Comparison of ENCODE assay signal across 12 cellular contexts in the genomic region with DNA sequence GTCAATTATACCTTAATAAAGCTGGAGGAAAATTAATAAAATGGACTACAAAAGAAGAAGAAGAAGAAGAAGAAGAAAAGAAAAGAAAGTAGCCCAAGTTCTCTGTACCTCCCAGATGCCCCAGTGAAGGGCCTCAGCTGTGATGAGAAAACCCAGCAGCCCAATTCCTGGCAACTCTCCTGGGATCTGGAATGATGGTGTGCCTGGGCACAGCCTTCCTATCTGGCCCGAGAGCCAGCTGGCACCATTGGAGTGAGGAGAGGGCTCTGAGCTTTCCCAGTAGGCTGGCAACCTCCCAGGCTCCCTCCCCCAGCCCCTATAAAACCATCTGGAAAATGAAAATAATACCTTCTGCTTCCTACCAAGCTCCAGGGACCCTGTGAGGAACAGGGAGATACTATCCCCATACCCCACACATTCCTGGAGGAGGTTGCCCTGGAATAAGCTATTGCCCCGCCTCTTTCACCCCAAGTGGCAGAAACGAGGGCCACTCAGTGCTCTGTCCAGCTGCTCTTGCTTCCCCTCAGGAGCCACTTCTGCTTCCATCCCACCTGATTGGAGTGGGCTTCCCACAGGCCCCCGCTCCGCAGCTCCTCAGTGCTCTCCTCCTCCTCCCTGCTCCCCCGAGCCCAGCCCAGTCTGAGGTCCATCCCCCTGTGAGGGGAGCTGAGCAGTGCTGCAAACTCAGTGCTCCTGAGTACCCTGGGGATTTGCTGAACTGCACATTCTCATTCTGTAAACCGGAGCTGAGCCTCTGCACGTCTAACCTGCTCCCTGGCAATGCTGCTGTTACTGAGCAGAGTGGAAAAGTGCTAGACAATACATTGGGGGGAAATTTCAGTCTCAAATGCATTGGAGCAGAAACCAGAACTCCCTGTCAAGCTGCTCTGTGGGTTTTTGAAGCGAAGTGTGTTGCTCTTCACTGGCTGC.
DNase-seq lines count a peak whose midpoint lies in the region; ATAC-seq and TF ChIP-seq lines count a peak whose summit lies in the region.
"Had no signal": no experiment of that assay in that cellular context is flagged by ENCODE, and none has a peak within 500 bp of the region (broad histone marks: within the 10 kb centered on the region; RNA-seq: fewer than 3 reads in every experiment).

No MANE protein-coding gene starts in this region.

- H3K4me1 Mint-ChIP-seq in GM23338 = peaks cover 36% of the 10 kb centered on the region

- H3K9me3 ChIP-seq in BE2C (no peaks in the 10 kb centered on the region), OCI-LY1 (ENCODE audit: low read length) (peaks cover 5% of the 10 kb centered on the region; the same call in 1 of the 2 replicates)
- H3K9me3 ChIP-seq: right lobe of liver had no signal

- H3K4me3 ChIP-seq in BE2C (ENCODE audit: low read depth, low read length) (peak overlapping the region; percentile 26), GM23338 (no peak overlapping the region), OCI-LY1 (ENCODE audit: low read depth, low read length, poor library complexity, severe bottlenecking) (no peak overlapping the region)
- H3K4me3 ChIP-seq: right lobe of liver had no signal

- TF ChIP-seq CTCF in BE2C (IDR thresholded peaks at IDR 0.05; ENCODE audit: low read depth, low read length) = no peak
- TF ChIP-seq CTCF in GM23338 (conservative IDR thresholded peaks at IDR 0.05; ENCODE audit: low read depth in 2 of 2) = no peak
- TF ChIP-seq CTCF in OCI-LY1 (IDR thresholded peaks at IDR 0.05; ENCODE audit: low read length) = no peak

- no peaks in the 10 kb centered on the region for H3K27me3 ChIP-seq in BE2C
- H3K27me3 ChIP-seq in GM23338 (ENCODE audit: insufficient read depth) = no peaks in the 10 kb centered on the region
- H3K27me3 ChIP-seq in OCI-LY1 (ENCODE audit: insufficient read depth, low read length) = no peaks in the 10 kb centered on the region
- H3K27me3 ChIP-seq: right lobe of liver had no signal

- H3K27ac ChIP-seq in GM23338 (ENCODE audit: low read depth) (no peak overlapping the region), OCI-LY1 (ENCODE audit: low read depth, low read length, poor library complexity, severe bottlenecking) (peak overlapping the region; percentile 71)
- H3K27ac ChIP-seq: C4-2B, KMS-11, right lobe of liver had no signal

- intact Hi-C loops in left colon (cut with DNase I, micrococcal nuclease) = no loop called here

- H3K9me2 ChIP-seq in GM23338 (ENCODE audit: insufficient read depth) (0 out of 2 replicates have a peak, but pooled peaks cover 5% of the 10 kb centered on the region), OCI-LY1 (ENCODE audit: low read depth, low read length) (no peaks in the 10 kb centered on the region)

- DNase-seq in BE2C (peak; percentile 89), GM23338 (ENCODE audit: low spot score) (peak; percentile 53), left colon (peak; percentile 23 to 53), GDM1 (lab: John Stamatoyannopoulos, UW) (no peak), NK-92 (lab: John Stamatoyannopoulos, UW; ENCODE audit: unreplicated experiment) (no peak)
- no peak for DNase-seq in stimulated activated CD4-positive, alpha-beta T cell treated with anti-CD3 and anti-CD28 coated beads, Interleukin-4, amount 100 ng/mL, for 1 hour
- DNase-seq in activated CD4-positive, CD25-positive, alpha-beta regulatory T cell treated with anti-CD3 and anti-CD28 coated beads, Interleukin-2, amount 50 U/mL, for 72 hours = no peak
- DNase-seq: right lobe of liver, SW 1271 had no signal

- H3K79me2 ChIP-seq in GM23338 (replicated peaks; ENCODE audit: insufficient read depth) = no peaks in the 10 kb centered on the region
- no peaks in the 10 kb centered on the region for H3K79me2 ChIP-seq in OCI-LY1 (ENCODE audit: insufficient read depth, low read length)

- peaks cover 12% of the 10 kb centered on the region for H3K27me3 Mint-ChIP-seq in GM23338 (ENCODE audit: insufficient read depth, low read depth, poor library complexity)

- H3K36me3 ChIP-seq in BE2C (no peaks in the 10 kb centered on the region), GM23338 (ENCODE audit: insufficient read depth) (no peaks in the 10 kb centered on the region), OCI-LY1 (ENCODE audit: insufficient read depth, low read length) (peaks cover 14% of the 10 kb centered on the region; the same call in 1 of the 2 replicates)
- H3K36me3 ChIP-seq: right lobe of liver had no signal

- H3F3A ChIP-seq in GM23338 (replicated peaks; ENCODE audit: low read depth) (0 out of 2 replicates have a peak, but pooled peaks cover 3% of the 10 kb centered on the region), OCI-LY1 (ENCODE audit: insufficient read depth, low read length) (no peaks in the 10 kb centered on the region)

- H3K4me3 Mint-ChIP-seq in GM23338 = no peak overlapping the region

- peaks cover 14% of the 10 kb centered on the region for H3K9me3 Mint-ChIP-seq in GM23338

- no peak overlapping the region; the same call in 1 of the 2 replicates for H3K9ac ChIP-seq in OCI-LY1 (ENCODE audit: low read length)
- H3K9ac ChIP-seq: KMS-11 had no signal

- H3K4me1 ChIP-seq in BE2C = peaks cover 11% of the 10 kb centered on the region
- peaks cover 32% of the 10 kb centered on the region for H3K4me1 ChIP-seq in GM23338 (ENCODE audit: insufficient read depth)
- peaks cover 27% of the 10 kb centered on the region for H3K4me1 ChIP-seq in OCI-LY1 (ENCODE audit: insufficient read depth, low read length, severe bottlenecking)
- H3K4me1 ChIP-seq: right lobe of liver had no signal

- H3K27ac Mint-ChIP-seq in GM23338 = no peak overlapping the region

- H3K4me2 ChIP-seq in GM23338 (peak overlapping the region; percentile 57), OCI-LY1 (ENCODE audit: low read length) (peak overlapping the region; percentile 45; the same call in 1 of the 2 replicates)
- H3K4me2 ChIP-seq: KMS-11 had no signal

- H2AFZ ChIP-seq in GM23338 (peak overlapping the region; percentile 76), OCI-LY1 (ENCODE audit: low read length) (no peak overlapping the region)

- H4K20me1 ChIP-seq in GM23338 (replicated peaks; ENCODE audit: insufficient read depth) = no peaks in the 10 kb centered on the region
- H4K20me1 ChIP-seq in OCI-LY1 (ENCODE audit: insufficient read depth, low read length) = no peaks in the 10 kb centered on the region

- peak; percentile 86 for ATAC-seq in GM23338
- ATAC-seq in left colon = no peak

- peaks cover 13% of the 10 kb centered on the region for H3K36me3 Mint-ChIP-seq in GM23338 (ENCODE audit: low read depth)

TF ChIP-seq in GM23338, 12 proteins besides CTCF, POLR2A, EP300 and RAD21 (continues in another document):
- TF ChIP-seq ZNF331 (CRISPR knock-in tag; IDR thresholded peaks at IDR 0.05; ENCODE audit: low read depth) (no peak), NANOG (IDR thresholded peaks at IDR 0.05; ENCODE audit: borderline replicate concordance) (no peak), ZNF114 (CRISPR knock-in tag; IDR thresholded peaks at IDR 0.05) (no peak), ETS1 (IDR thresholded peaks at IDR 0.05) (no peak; the same call in 1 of the 2 replicates), EZH2 (IDR thresholded peaks at IDR 0.05; ENCODE audit: low read depth, unreplicated experiment) (no peak), CREB1 (CRISPR knock-in tag; IDR thresholded peaks at IDR 0.05; ENCODE audit: low read depth) (no peak), EZH2phosphoT487 (IDR thresholded peaks at IDR 0.05; ENCODE audit: unreplicated experiment) (no peak), STAT1 (IDR thresholded peaks at IDR 0.05; ENCODE audit: unreplicated experiment) (no peak), JUNB (IDR thresholded peaks at IDR 0.05; ENCODE audit: unreplicated experiment) (no peak)

Comparison
In these comparisons a context has a peak if more than half of its experiments do, and no peak if none do; other contexts are left out.
1. DNase-seq: peak in BE2C (single experiment), GM23338 (single experiment) and left colon (2 of 2); none in stimulated activated CD4-positive, alpha-beta T cell treated with anti-CD3 and anti-CD28 coated beads, Interleukin-4, amount 100 ng/mL, for 1 hour (single experiment), GDM1 (single experiment), NK-92 (single experiment) and activated CD4-positive, CD25-positive, alpha-beta regulatory T cell treated with anti-CD3 and anti-CD28 coated beads, Interleukin-2, amount 50 U/mL, for 72 hours (single experiment).